Comparison of ENCODE assay signal across 20 cellular contexts in genomic region chr17:73999246-73999645, GRCh38.
"Had no signal": no experiment of that assay in that cellular context is flagged by ENCODE, and none has a peak within 500 bp of the region (broad histone marks: within the 10 kb centered on the region; RNA-seq: fewer than 3 reads in every experiment).

No MANE protein-coding gene starts in this region.

- H3K36me3 Mint-ChIP-seq: immature natural killer cell; mesothelial cell of epicardium; naive B cell; natural killer cell treated with Interleukin-12 subunit alpha and Interleukin-12 subunit beta and Interleukin-15 and Interleukin-18, amount 100 ng/mL, for 72 hours; stimulated activated memory B cell treated with anti-CD40 and anti-IgM and Interleukin-4, amounts not matched to agents 10 μg/mL and 1 μg/mL and 100 μg/mL, for 72 hours; type B pancreatic cell had no signal

- DNase-seq: esophagus squamous epithelium, foreskin melanocyte, hippocampal formation, mesenchymal stem cell had no signal

- H3K4me3 Mint-ChIP-seq: central memory CD8-positive, alpha-beta T cell; effector memory CD8-positive, alpha-beta T cell; immature natural killer cell; mesothelial cell of epicardium; naive B cell; natural killer cell treated with Interleukin-12 subunit alpha and Interleukin-12 subunit beta and Interleukin-15 and Interleukin-18, amount 100 ng/mL, for 72 hours; stimulated activated memory B cell treated with anti-CD40 and anti-IgM and Interleukin-4, amounts not matched to agents 10 μg/mL and 1 μg/mL and 100 μg/mL, for 72 hours; stimulated activated naive CD8-positive, alpha-beta T cell treated with anti-CD3 and anti-CD28 coated beads, Interleukin-15, Interleukin-2, amounts not matched to agents 100 ng/mL and 50 ng/mL, for 24 hours; type B pancreatic cell had no signal

- H3K36me3 ChIP-seq: colonic mucosa, esophagus squamous epithelium, heart right ventricle, spleen, thyroid gland had no signal

- H3K9me3 Mint-ChIP-seq: central memory CD8-positive, alpha-beta T cell; effector memory CD8-positive, alpha-beta T cell; immature natural killer cell; mesothelial cell of epicardium; naive B cell; natural killer cell treated with Interleukin-12 subunit alpha and Interleukin-12 subunit beta and Interleukin-15 and Interleukin-18, amount 100 ng/mL, for 72 hours; stimulated activated memory B cell treated with anti-CD40 and anti-IgM and Interleukin-4, amounts not matched to agents 10 μg/mL and 1 μg/mL and 100 μg/mL, for 72 hours; stimulated activated naive CD8-positive, alpha-beta T cell treated with anti-CD3 and anti-CD28 coated beads, Interleukin-15, Interleukin-2, amounts not matched to agents 100 ng/mL and 50 ng/mL, for 24 hours; type B pancreatic cell had no signal

- H3K9me3 ChIP-seq: colonic mucosa, esophagus squamous epithelium, heart right ventricle, mucosa of descending colon, psoas muscle, spleen, thyroid gland had no signal

- H3K27ac Mint-ChIP-seq: effector memory CD8-positive, alpha-beta T cell; immature natural killer cell; mesothelial cell of epicardium; natural killer cell treated with Interleukin-12 subunit alpha and Interleukin-12 subunit beta and Interleukin-15 and Interleukin-18, amount 100 ng/mL, for 72 hours; stimulated activated memory B cell treated with anti-CD40 and anti-IgM and Interleukin-4, amounts not matched to agents 10 μg/mL and 1 μg/mL and 100 μg/mL, for 72 hours; stimulated activated naive CD8-positive, alpha-beta T cell treated with anti-CD3 and anti-CD28 coated beads, Interleukin-15, Interleukin-2, amounts not matched to agents 100 ng/mL and 50 ng/mL, for 24 hours; type B pancreatic cell had no signal

- H3K27ac ChIP-seq: colonic mucosa, esophagus squamous epithelium, heart right ventricle, psoas muscle, skin epidermis, spleen, thyroid gland had no signal

- H3K4me1 ChIP-seq: colonic mucosa, psoas muscle, thyroid gland had no signal

- H3K4me3 ChIP-seq: colonic mucosa, mucosa of descending colon, psoas muscle, skin epidermis, spleen, thyroid gland had no signal

- H3K4me1 Mint-ChIP-seq: central memory CD8-positive, alpha-beta T cell; immature natural killer cell had no signal

- H3K27me3 ChIP-seq: colonic mucosa, thyroid gland had no signal
